7 cellular contexts compared by ENCODE assay signal in genomic region chr21:30408782-30409494, GRCh38. TPM values are rescaled to one million over a fixed set of nuclear protein-coding genes. Genes with fewer than 3 reads are reported as not detected.
DNase-seq lines count a peak whose midpoint lies in the region; ATAC-seq and TF ChIP-seq lines count a peak whose summit lies in the region.
"Had no signal": no experiment of that assay in that cellular context is flagged by ENCODE, and none has a peak within 500 bp of the region (broad histone marks: within the 10 kb centered on the region; RNA-seq: fewer than 3 reads in every experiment).

No MANE protein-coding gene starts in this region.

- H3K4me1 Mint-ChIP-seq in osteocyte (ENCODE audit: unreplicated experiment) (peaks cover 7% of the 10 kb centered on the region), T-cell (no peaks in the 10 kb centered on the region)

- CTCF ChIA-PET in T-cell (lab: Charles Lee), result no interaction called here

- H3K27ac ChIP-seq in DND-41 (ENCODE audit: low read length), result no peak overlapping the region

- POLR2A ChIA-PET in T-cell (lab: Charles Lee), result no interaction called here

- H3K9me3 ChIP-seq in DND-41 (ENCODE audit: insufficient read depth, low read length, severe bottlenecking), result no peaks in the 10 kb centered on the region

- no peaks in the 10 kb centered on the region for H3K27me3 ChIP-seq in DND-41 (ENCODE audit: insufficient read depth, low read length, poor library complexity)

- H3K9me3 Mint-ChIP-seq in osteocyte (ENCODE audit: unreplicated experiment) (peaks cover 6% of the 10 kb centered on the region), T-cell (peaks cover 4 to 16% (median 8%) of the 10 kb centered on the region in 3 donors)

- peak; percentile 62; the same call in 1 of the 3 replicates for ATAC-seq in DND-41 (ENCODE audit: insufficient read depth, low read depth)
- no peak for ATAC-seq in T-cell (replicated peaks in 1 of 4)

- peak; percentile 13 for DNase-seq in DND-41
- peak; percentile 4 for DNase-seq in NCI-H128 (lab: John Stamatoyannopoulos, UW; ENCODE audit: unreplicated experiment)
- peak; percentile 64 for DNase-seq in astrocyte of the cerebellum (ENCODE audit: low read depth)
- no peak for DNase-seq in osteocyte (ENCODE audit: extremely low spot score, unreplicated experiment)
- no peak for DNase-seq in T-cell
- no peak for DNase-seq in GM20000 (ENCODE audit: low spot score)

- H3K36me3 ChIP-seq in DND-41 (ENCODE audit: insufficient read depth, low read length), result no peaks in the 10 kb centered on the region

- TF ChIP-seq CTCF in DND-41 (IDR thresholded peaks at IDR 0.05; ENCODE audit: borderline replicate concordance, extremely low read depth, low read length, poor library complexity, severe bottlenecking), result peak; percentile 53
- peak; percentile 68 for TF ChIP-seq CTCF in astrocyte of the cerebellum (IDR thresholded peaks at IDR 0.05; ENCODE audit: low read depth, low read length, missing control alignments)
- peak; percentile 70 for TF ChIP-seq CTCF in osteocyte (IDR thresholded peaks at IDR 0.05)
- no peak for TF ChIP-seq CTCF in GM20000 (IDR thresholded peaks at IDR 0.05; ENCODE audit: extremely low read depth, missing control alignments)

- H3K4me1 ChIP-seq in DND-41 (ENCODE audit: insufficient read depth, low read length), result no peaks in the 10 kb centered on the region

- H3K36me3 Mint-ChIP-seq in osteocyte (ENCODE audit: unreplicated experiment) (no peaks in the 10 kb centered on the region), T-cell (no peaks in the 10 kb centered on the region)

- H2AFZ ChIP-seq in DND-41 (ENCODE audit: low read depth, low read length), result no peak overlapping the region

- peak overlapping the region; percentile 17 for H3K27ac Mint-ChIP-seq in osteocyte (ENCODE audit: unreplicated experiment)
- H3K27ac Mint-ChIP-seq in T-cell, result no peak overlapping the region

- no peak overlapping the region for H3K4me2 ChIP-seq in DND-41 (ENCODE audit: insufficient read depth, low read length)

- no peaks in the 10 kb centered on the region for H4K20me1 ChIP-seq in DND-41 (ENCODE audit: insufficient read depth, low read length)

- no peaks in the 10 kb centered on the region for H3K79me2 ChIP-seq in DND-41 (ENCODE audit: insufficient read depth, low read length)

- peak overlapping the region; percentile 31 for H3K4me3 Mint-ChIP-seq in osteocyte (ENCODE audit: unreplicated experiment)
- H3K4me3 Mint-ChIP-seq in T-cell, result peak overlapping the region in 1 of 3 donors; percentile 37

- in situ Hi-C loops in astrocyte of the cerebellum (cut with HindIII; ENCODE audit: low sequenced_read_pairs), result no loop called here

- no peak overlapping the region for H3K9ac ChIP-seq in DND-41 (ENCODE audit: low read depth, low read length)

- H3K27me3 Mint-ChIP-seq in osteocyte (ENCODE audit: unreplicated experiment) (peaks cover 37% of the 10 kb centered on the region), T-cell (peaks cover 11 to 15% of the 10 kb centered on the region in 2 donors)

- H3K4me3 ChIP-seq in DND-41 (ENCODE audit: low read depth in 1 of 2, low read length in 2 of 2) (no peak overlapping the region), astrocyte of the cerebellum (ENCODE audit: low read depth, low read length) (no peak overlapping the region)

RNA-seq across cellular contexts. Expression of gene KRTAP13-1, which starts 13.1 kb away (rescaled TPM):
- total RNA-seq in osteocyte, result not detected in 2 replicates
- total RNA-seq in T-cell, result not detected
- total RNA-seq: LHCN-M2 had no signal

RNA-seq across cellular contexts. Expression of gene KRTAP13-3, which starts 16.8 kb away (rescaled TPM):
- total RNA-seq in osteocyte (not detected in 2 replicates), T-cell (not detected)
- total RNA-seq: LHCN-M2 had no signal

RNA-seq across cellular contexts. Expression of gene KRTAP13-4, which starts 21.1 kb away (rescaled TPM):
- total RNA-seq in osteocyte (not detected in 2 replicates), T-cell (not detected)
- total RNA-seq: LHCN-M2 had no signal

RNA-seq across cellular contexts. Expression of gene KRTAP15-1, which starts 31.1 kb away (rescaled TPM):
- total RNA-seq in osteocyte (not detected in 2 replicates), T-cell (not detected)
- total RNA-seq: LHCN-M2 had no signal

RNA-seq across cellular contexts. Expression of gene KRTAP13-2, which starts 36.9 kb away (rescaled TPM):
- not detected in 2 replicates for total RNA-seq in osteocyte
- not detected for total RNA-seq in T-cell
- total RNA-seq: LHCN-M2 had no signal

Comparison
In these comparisons a context has a peak if more than half of its experiments do, and no peak if none do; other contexts are left out.
1. DNase-seq: peak in DND-41 (single experiment), NCI-H128 (single experiment) and astrocyte of the cerebellum (single experiment); none in osteocyte (single experiment), T-cell (0 of 34) and GM20000 (single experiment).